ENCODE assay signal across 18 cellular contexts in the genomic region with DNA sequence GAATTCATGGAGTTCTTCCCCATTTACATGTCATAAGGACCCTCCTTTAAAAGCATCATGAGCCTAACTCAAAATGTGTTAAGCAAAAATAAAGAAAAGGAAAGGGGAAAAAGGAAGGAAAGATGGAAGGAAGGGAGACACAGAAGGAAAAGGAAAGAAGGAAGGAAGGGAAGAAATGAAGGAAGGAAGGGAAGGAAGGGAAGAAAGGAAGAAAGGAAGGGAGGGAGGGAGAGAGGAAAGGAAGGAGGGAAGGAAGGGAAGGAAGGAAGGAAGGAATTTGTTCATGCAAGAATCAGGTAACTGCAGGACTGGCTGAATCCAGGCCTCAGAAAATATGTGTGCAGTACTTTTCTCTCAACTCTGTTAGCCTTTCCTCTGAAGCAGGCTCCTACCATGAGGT. TPM values are rescaled to one million over a fixed set of nuclear protein-coding genes. Genes with fewer than 3 reads are reported as not detected.
A peak's percentile ranks its signal among the peaks of the same experiment; 100 is the strongest.
DNase-seq lines count a peak whose midpoint lies in the region; ATAC-seq, FAIRE-seq and TF ChIP-seq lines count a peak whose summit lies in the region.
"Had no signal": no experiment of that assay in that cellular context is flagged by ENCODE, and none has a peak within 500 bp of the region (broad histone marks: within the 10 kb centered on the region; RNA-seq: fewer than 3 reads in every experiment).

No MANE protein-coding gene starts in this region.

- H3K27ac Mint-ChIP-seq in endothelial cell (ENCODE audit: unreplicated experiment): peak overlapping the region; percentile 13
- H3K27ac Mint-ChIP-seq: CD4-positive, alpha-beta memory T cell had no signal

- no peaks in the 10 kb centered on the region for H3K9me3 Mint-ChIP-seq in endothelial cell (ENCODE audit: unreplicated experiment)
- H3K9me3 Mint-ChIP-seq: CD4-positive, alpha-beta memory T cell had no signal

- CTCF ChIA-PET in HCT116 (lab: Charles Lee): interaction anchor here (0.6 kb wide), 1 partner anchor 132 kb away, joined by 3 read pairs; no protein-coding TSS in a partner anchor
- CTCF ChIA-PET in Panc1 (lab: Charles Lee): no interaction called here

- FAIRE-seq in D721Med (lab: Jason Lieb, UNC): peak; percentile 48
- FAIRE-seq: A549, G401.6, H54 had no signal

- RAD21 ChIA-PET in HCT116 (lab: Charles Lee; ENCODE audit: low non-redundant PET in 1 of 2, low total read pairs in 2 of 2, uncharacterized antibody in 2 of 2, unreplicated experiment in 2 of 2): no interaction called here

- H3K9me2 ChIP-seq in HCT116 (ENCODE audit: insufficient read depth): no peaks in the 10 kb centered on the region

- TF ChIP-seq RAD21 in HCT116 (IDR thresholded peaks at IDR 0.05; ENCODE audit: low read depth): no peak

- no peaks in the 10 kb centered on the region for H4K20me1 ChIP-seq in HCT116 (ENCODE audit: insufficient read depth)

- no peak overlapping the region for H3K9ac ChIP-seq in HCT116 (ENCODE audit: low read length)
- H3K9ac ChIP-seq: GM23248 had no signal

- no peak for DNase-seq in D721Med (ENCODE audit: insufficient read length, low spot score)
- no peak for DNase-seq in HCT116 (ENCODE audit: low read depth, low spot score)
- DNase-seq in Panc1 (ENCODE audit: low read depth, low spot score): no peak
- DNase-seq in endothelial cell (ENCODE audit: low spot score): no peak
- DNase-seq in NCI-H1436 (lab: John Stamatoyannopoulos, UW): no peak
- no peak for DNase-seq in HuH-7 (ENCODE audit: low spot score)
- DNase-seq in NCI-H510A (lab: John Stamatoyannopoulos, UW): no peak
- DNase-seq: C1 segment of cervical spinal cord; CD4-positive, alpha-beta memory T cell; COR-L47; DMS153 had no signal

- no peak for TF ChIP-seq CTCF in D721Med (IDR thresholded peaks at IDR 0.05; ENCODE audit: insufficient read depth, missing control alignments)
- TF ChIP-seq CTCF in HCT116 (IDR thresholded peaks at IDR 0.05 in 2 of 3, conservative IDR thresholded peaks at IDR 0.05 in 1 of 3; ENCODE audit: borderline replicate concordance in 1 of 3, insufficient read depth in 1 of 3, low read depth in 2 of 3, low read length in 2 of 3): no peak
- no peak for TF ChIP-seq CTCF in Panc1 (IDR thresholded peaks at IDR 0.05)
- no peak for TF ChIP-seq CTCF in endothelial cell (IDR thresholded peaks at IDR 0.05; ENCODE audit: unreplicated experiment)

- no peaks in the 10 kb centered on the region for H3K27me3 Mint-ChIP-seq in endothelial cell (ENCODE audit: unreplicated experiment)

- H3K27ac ChIP-seq in HCT116 (ENCODE audit: low read depth, low read length): no peak overlapping the region
- no peak overlapping the region for H3K27ac ChIP-seq in Panc1 (ENCODE audit: low read length)
- H3K27ac ChIP-seq: GM23248 had no signal

- TF ChIP-seq POLR2A in HCT116 (IDR thresholded peaks at IDR 0.05; ENCODE audit: borderline replicate concordance, extremely low read depth, insufficient read depth, insufficient read length): no peak

- no peaks in the 10 kb centered on the region for H3K9me3 ChIP-seq in HCT116 (ENCODE audit: control insufficient read depth in 1 of 2, insufficient read depth in 1 of 2, low read depth in 1 of 2, low read length in 2 of 2)
- H3K9me3 ChIP-seq in Panc1 (ENCODE audit: control insufficient read depth, insufficient read depth, low read depth, low read length): no peaks in the 10 kb centered on the region
- H3K9me3 ChIP-seq: A549 had no signal

- peaks cover 41% of the 10 kb centered on the region for H3K4me1 Mint-ChIP-seq in endothelial cell (ENCODE audit: unreplicated experiment)
- H3K4me1 Mint-ChIP-seq: CD4-positive, alpha-beta memory T cell had no signal

- no peaks in the 10 kb centered on the region for H3K36me3 Mint-ChIP-seq in endothelial cell (ENCODE audit: low read depth, unreplicated experiment)
- H3K36me3 Mint-ChIP-seq: CD4-positive, alpha-beta memory T cell had no signal

- no peaks in the 10 kb centered on the region for H3K27me3 ChIP-seq in HCT116 (ENCODE audit: insufficient read depth, low read length)
- no peaks in the 10 kb centered on the region for H3K27me3 ChIP-seq in Panc1 (ENCODE audit: control insufficient read depth, insufficient read depth, low read length)

- H3K4me3 Mint-ChIP-seq in endothelial cell (ENCODE audit: unreplicated experiment): no peak overlapping the region
- H3K4me3 Mint-ChIP-seq: CD4-positive, alpha-beta memory T cell had no signal

- ATAC-seq in HCT116 (no peak), Panc1 (0 out of 2 replicates have a peak, but pooled peaks have one; percentile 14), HG03571 (IDR thresholded peaks at IDR 0.05; ENCODE audit: unreplicated experiment) (no peak)

- in situ Hi-C loops in Panc1 (cut with HindIII; ENCODE audit: low pct_unique_long_range_greater_than_20kb, low sequenced_read_pairs): no loop called here

- no peak overlapping the region for H3K4me2 ChIP-seq in HCT116 (ENCODE audit: low read length)
- H3K4me2 ChIP-seq: A549 had no signal

- no peaks in the 10 kb centered on the region for H3K79me2 ChIP-seq in HCT116 (ENCODE audit: insufficient read depth, low read length)

- intact Hi-C loops in HCT116 (cut with micrococcal nuclease) (no loop called here), Panc1 (cut with micrococcal nuclease; ENCODE audit: unreplicated experiment) (no loop called here)

- BruUV-seq in HCT116 (replicated peaks; lab: Mats Ljungman, UMichigan): no TSS peak
- no TSS peak for BruUV-seq in Panc1 (replicated peaks; lab: Mats Ljungman, UMichigan)

- H3K4me1 ChIP-seq in HCT116 (ENCODE audit: control insufficient read depth in 1 of 2, insufficient read depth in 2 of 2, low read length in 2 of 2) (no peaks in the 10 kb centered on the region), Panc1 (ENCODE audit: control insufficient read depth, insufficient read depth, low read length) (no peaks in the 10 kb centered on the region; the same call in 1 of the 2 replicates)

- H3K4me3 ChIP-seq in HCT116 (replicated peaks in 1 of 2; ENCODE audit: low read depth in 1 of 2, low read length in 2 of 2) (no peak overlapping the region), Panc1 (ENCODE audit: low read depth in 2 of 2, low read length in 2 of 2) (no peak overlapping the region)
- H3K4me3 ChIP-seq: A549, GM23248, HAP-1 had no signal

- H3K36me3 ChIP-seq in HCT116 (ENCODE audit: control insufficient read depth in 1 of 2, insufficient read depth in 2 of 2, low read length in 2 of 2) (no peaks in the 10 kb centered on the region), Panc1 (ENCODE audit: control insufficient read depth, insufficient read depth, low read length) (no peaks in the 10 kb centered on the region)
- H3K36me3 ChIP-seq: HAP-1 had no signal

- peak overlapping the region; percentile 84 for H2AFZ ChIP-seq in HCT116 (ENCODE audit: low read depth, low read length, poor library complexity, severe bottlenecking)
- H2AFZ ChIP-seq: GM23248 had no signal

- POLR2A ChIA-PET in HCT116 (lab: Charles Lee) (no interaction called here), Panc1 (lab: Charles Lee) (no interaction called here)

TF ChIP-seq in HCT116, 20 proteins besides CTCF, POLR2A, EP300 and RAD21:
- TF ChIP-seq JUND (IDR thresholded peaks at IDR 0.05) (no peak), TCF7L2 (IDR thresholded peaks at IDR 0.05; ENCODE audit: borderline replicate concordance, extremely low read depth, insufficient read depth, insufficient read length) (no peak), YY1 (IDR thresholded peaks at IDR 0.05; ENCODE audit: extremely low read depth, insufficient replicate concordance, low read depth, low read length) (no peak)

RNA-seq across cellular contexts. Expression of gene KIAA2012, which starts 32.0 kb away (rescaled TPM):
- total RNA-seq in HCT116 (2021; ENCODE audit: unreplicated experiment) (not detected), Panc1 (2021; ENCODE audit: unreplicated experiment) (not detected), endothelial cell (ENCODE audit: unreplicated experiment) (0.08 TPM)
- not detected in 2 replicates for polyA plus RNA-seq in HCT116 (2012)
- not detected for polyA plus RNA-seq in Panc1 (2012; ENCODE audit: insufficient read length)
- total RNA-seq: Calu3; CD4-positive, alpha-beta memory T cell; GM23248 had no signal
- polyA plus RNA-seq: CD4-positive, alpha-beta memory T cell had no signal
